Comparison of ENCODE assay signal across 8 cellular contexts in the genomic region with DNA sequence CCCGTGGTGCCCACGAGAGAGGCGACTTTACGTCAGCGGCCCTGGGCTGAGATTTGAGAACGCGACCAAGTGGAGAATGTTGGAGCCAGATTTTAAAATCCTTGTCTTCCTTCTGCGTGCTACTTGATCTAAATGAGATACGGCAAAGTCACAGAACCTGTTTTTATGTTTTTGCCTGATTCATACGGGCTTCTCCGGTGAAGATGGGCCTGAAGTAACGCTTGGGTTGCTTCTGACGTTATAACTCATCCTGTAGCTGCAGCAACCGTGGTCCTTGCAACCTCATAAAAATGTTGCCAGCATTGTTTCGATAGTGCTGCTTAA. TPM values are rescaled to one million over a fixed set of nuclear protein-coding genes. Genes with fewer than 3 reads are reported as not detected.
DNase-seq lines count a peak whose midpoint lies in the region; ATAC-seq and TF ChIP-seq lines count a peak whose summit lies in the region.

No MANE protein-coding gene starts in this region.

- intact Hi-C loops in spleen (cut with DNase I; ENCODE audit: low total_unique reads): no loop called here

- no peaks in the 10 kb centered on the region for H3K9me3 ChIP-seq in spleen

- WGBS in spleen, 5 donors: 31 to 43% (median 39%) methylated on average over 15 of the region's 15 CpGs

- no peak for ATAC-seq in stimulated activated naive CD8-positive, alpha-beta T cell treated with anti-CD3 and anti-CD28 coated beads, Interleukin-15, Interleukin-2, amounts not matched to agents 100 U/mL and 50 U/mL, for 24 hours

- H3K27ac ChIP-seq in spleen: peak overlapping the region; percentile 89 to 96 (median 93)

- peaks cover 25% of the 10 kb centered on the region for H3K36me3 Mint-ChIP-seq in stimulated activated naive CD8-positive, alpha-beta T cell treated with anti-CD3 and anti-CD28 coated beads, Interleukin-15, Interleukin-2, amounts not matched to agents 100 ng/mL and 50 ng/mL, for 24 hours (ENCODE audit: low read depth)
- H3K36me3 Mint-ChIP-seq in activated naive CD4-positive, alpha-beta T cell treated with anti-CD3 and anti-CD28 coated beads, Interleukin-2, amount 50 U/mL, for 24 hours: peaks cover 10% of the 10 kb centered on the region

- H3K9me3 Mint-ChIP-seq in stimulated activated naive CD8-positive, alpha-beta T cell treated with anti-CD3 and anti-CD28 coated beads, Interleukin-15, Interleukin-2, amounts not matched to agents 100 ng/mL and 50 ng/mL, for 24 hours: peaks cover 5% of the 10 kb centered on the region
- no peaks in the 10 kb centered on the region for H3K9me3 Mint-ChIP-seq in activated naive CD4-positive, alpha-beta T cell treated with anti-CD3 and anti-CD28 coated beads, Interleukin-2, amount 50 U/mL, for 24 hours

- no peak for TF ChIP-seq CTCF in spleen (IDR thresholded peaks at IDR 0.05 in 8 of 11, conservative IDR thresholded peaks at IDR 0.05 in 3 of 11)

- H3K36me3 ChIP-seq in spleen: no peaks in the 10 kb centered on the region

- no peaks in the 10 kb centered on the region for H3K27me3 ChIP-seq in spleen (replicated peaks in 1 of 7)

- peaks cover 10 to 50% (median 38%) of the 10 kb centered on the region in 6 donors for H3K4me1 ChIP-seq in spleen

- H3K27ac Mint-ChIP-seq in stimulated activated naive CD8-positive, alpha-beta T cell treated with anti-CD3 and anti-CD28 coated beads, Interleukin-15, Interleukin-2, amounts not matched to agents 100 ng/mL and 50 ng/mL, for 24 hours: peak overlapping the region; percentile 97
- peak overlapping the region; percentile 96 for H3K27ac Mint-ChIP-seq in activated naive CD4-positive, alpha-beta T cell treated with anti-CD3 and anti-CD28 coated beads, Interleukin-2, amount 50 U/mL, for 24 hours

- no peak for DNase-seq in stimulated activated naive CD8-positive, alpha-beta T cell treated with anti-CD3 and anti-CD28 coated beads, Interleukin-15, Interleukin-2, amounts not matched to agents 100 U/mL and 50 U/mL, for 24 hours
- DNase-seq in spleen (no peak), NCI-H2171 treated with DMSO at 0.1 percent for 48 hours (lab: John Stamatoyannopoulos, UW) (no peak), mesenteric fat pad (ENCODE audit: low spot score) (no peak)
- no peak for DNase-seq in stimulated activated CD4-positive, alpha-beta T cell treated with anti-CD3 and anti-CD28 coated beads, Interleukin-4, amount 100 ng/mL, for 4 hours

- H3K4me1 Mint-ChIP-seq in stimulated activated naive CD8-positive, alpha-beta T cell treated with anti-CD3 and anti-CD28 coated beads, Interleukin-15, Interleukin-2, amounts not matched to agents 100 ng/mL and 50 ng/mL, for 24 hours (ENCODE audit: low read depth): peaks cover 46% of the 10 kb centered on the region
- H3K4me1 Mint-ChIP-seq in activated naive CD4-positive, alpha-beta T cell treated with anti-CD3 and anti-CD28 coated beads, Interleukin-2, amount 50 U/mL, for 24 hours: peaks cover 51% of the 10 kb centered on the region

- no peak for TF ChIP-seq POLR2A in spleen (IDR thresholded peaks at IDR 0.05)

- H3K27me3 Mint-ChIP-seq in stimulated activated naive CD8-positive, alpha-beta T cell treated with anti-CD3 and anti-CD28 coated beads, Interleukin-15, Interleukin-2, amounts not matched to agents 100 ng/mL and 50 ng/mL, for 24 hours: no peaks in the 10 kb centered on the region
- no peaks in the 10 kb centered on the region for H3K27me3 Mint-ChIP-seq in activated naive CD4-positive, alpha-beta T cell treated with anti-CD3 and anti-CD28 coated beads, Interleukin-2, amount 50 U/mL, for 24 hours

- peak overlapping the region; percentile 95 for H3K4me3 Mint-ChIP-seq in stimulated activated naive CD8-positive, alpha-beta T cell treated with anti-CD3 and anti-CD28 coated beads, Interleukin-15, Interleukin-2, amounts not matched to agents 100 ng/mL and 50 ng/mL, for 24 hours
- H3K4me3 Mint-ChIP-seq in activated naive CD4-positive, alpha-beta T cell treated with anti-CD3 and anti-CD28 coated beads, Interleukin-2, amount 50 U/mL, for 24 hours: peak overlapping the region; percentile 94

- H3K4me3 ChIP-seq in iPS-11a (ENCODE audit: low read depth, low read length) (peak overlapping the region; percentile 53), spleen (peak overlapping the region; percentile 62 to 93 (median 84))

RNA-seq across cellular contexts. Expression of a gene that starts 0.5 kb away (rescaled TPM):
- 10 to 100 TPM; 11.6 to 19.7 (median 16.5) TPM for total RNA-seq in spleen
- 10 to 100 TPM; 11.8 to 20.6 (median 16.8) TPM for polyA plus RNA-seq in spleen
- 16.9 TPM for total RNA-seq in mesenteric fat pad
